8 cellular contexts compared by ENCODE assay signal in the genomic region with DNA sequence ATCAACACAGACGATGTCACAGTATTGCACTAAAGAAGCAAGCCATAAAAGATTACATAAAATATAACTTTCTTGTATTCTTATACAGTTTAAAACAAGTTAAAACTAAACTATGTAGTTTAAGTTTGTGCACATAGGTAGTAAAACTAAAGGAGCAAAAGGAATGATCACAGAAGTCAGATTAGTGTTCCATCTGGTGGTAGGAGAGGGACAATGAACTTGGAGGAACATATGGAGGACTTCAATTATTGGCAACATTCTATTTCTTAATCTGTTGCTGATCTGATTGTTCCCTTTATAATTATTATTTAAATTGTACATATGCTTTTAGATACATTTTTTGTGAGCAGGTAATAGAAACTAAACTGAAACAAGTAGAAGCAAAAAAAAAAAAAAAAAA. TPM values are rescaled to one million over a fixed set of nuclear protein-coding genes. Genes with fewer than 3 reads are reported as not detected.
"Had no signal": no experiment of that assay in that cellular context is flagged by ENCODE, and none has a peak within 500 bp of the region (broad histone marks: within the 10 kb centered on the region; RNA-seq: fewer than 3 reads in every experiment).

No MANE protein-coding gene starts in this region.

RNA-seq across cellular contexts. Expression of gene CTAGE15, which starts 5.6 kb away (rescaled TPM):
- total RNA-seq: dermis blood vessel endothelial cell, gastroesophageal sphincter, kidney epithelial cell, left cardiac atrium, lung microvascular endothelial cell, mesenteric fat pad had no signal
- polyA plus RNA-seq: heart left ventricle, immature natural killer cell had no signal
